Comparison of ENCODE assay signal across 20 cellular contexts in the genomic region with DNA sequence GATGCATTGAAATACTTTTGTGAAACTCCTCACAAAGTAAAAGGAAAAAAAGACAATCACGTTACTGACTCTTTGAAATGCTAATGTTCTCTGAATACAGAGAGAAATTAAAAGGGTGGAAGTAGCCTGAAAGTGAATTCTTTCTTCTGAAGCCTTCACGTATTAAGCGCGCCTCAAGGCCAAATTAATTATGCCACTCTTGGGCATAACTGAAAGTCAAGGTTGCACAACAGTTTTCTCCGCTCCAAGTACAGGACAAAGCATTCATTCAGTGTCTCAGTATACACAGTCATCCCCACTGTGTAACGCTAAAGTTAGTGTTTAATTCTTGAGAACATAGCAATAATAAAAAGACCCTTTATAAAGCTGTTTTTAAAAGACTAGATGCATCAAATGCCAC. TPM values are rescaled to one million over a fixed set of nuclear protein-coding genes. Genes with fewer than 3 reads are reported as not detected.
A peak's percentile ranks its signal among the peaks of the same experiment; 100 is the strongest.
DNase-seq lines count a peak whose midpoint lies in the region; ATAC-seq, FAIRE-seq and TF ChIP-seq lines count a peak whose summit lies in the region.
"Had no signal": no experiment of that assay in that cellular context is flagged by ENCODE, and none has a peak within 500 bp of the region (broad histone marks: within the 10 kb centered on the region; RNA-seq: fewer than 3 reads in every experiment).

No MANE protein-coding gene starts in this region.

- H3K9me3 Mint-ChIP-seq in activated CD4-positive, alpha-beta T cell treated with anti-CD3 and anti-CD28 coated beads, Interleukin-2, amount 10 ng/mL, durations not matched to agents 7 days and 5 days: no peaks in the 10 kb centered on the region

- in situ Hi-C loops in GM12878 (cut with MboI): no loop called here

- SMC1A ChIA-PET in GM12878 (lab: Charles Lee; ENCODE audit: uncharacterized antibody, unreplicated experiment): interaction anchor here (1.0 to 3.1 kb wide), 16 partner anchors 9 to 298 kb away, joined by 3 to 22 read pairs (median 5); a partner anchor contains a TSS

- CTCF ChIA-PET in activated CD4-positive, alpha-beta T cell treated with anti-CD3 and anti-CD28 coated beads, Interleukin-2, amount 10 ng/mL, durations not matched to agents 7 days and 5 days (lab: Charles Lee): no interaction called here
- CTCF ChIA-PET in GM12878 (lab: Yijun Ruan, JAX): interaction anchor here (1.3 kb wide), 1 partner anchor 689 kb away, joined by 3 read pairs; a partner anchor contains a TSS

- intact Hi-C loops in GM12878 (cut with micrococcal nuclease; ENCODE audit: unreplicated experiment): loop anchor here (2.0 to 10.0 kb wide), 2 partner anchors 20 to 304 kb away; no protein-coding TSS in a partner anchor
- intact Hi-C loops in testis (cut with DNase I; ENCODE audit: low total_unique reads): no loop called here

- H3K4me3 ChIP-seq in KMS-11 (IDR thresholded peaks at IDR 0.05; ENCODE audit: insufficient read depth, low read depth, low read length) (no peak overlapping the region), GM12878 (peak overlapping the region; percentile 51), testis (no peak overlapping the region)
- H3K4me3 ChIP-seq in effector memory CD4-positive, alpha-beta T cell (ENCODE audit: insufficient read depth, low read depth, low read length, poor library complexity, severe bottlenecking): no peak overlapping the region
- H3K4me3 ChIP-seq: spleen had no signal

- TF ChIP-seq CTCF in KMS-11 (conservative IDR thresholded peaks at IDR 0.05; ENCODE audit: low read depth, low read length) (no peak), GM12878 (IDR thresholded peaks at IDR 0.05 in 2 of 3, conservative IDR thresholded peaks at IDR 0.05 in 1 of 3; ENCODE audit: control insufficient read depth in 2 of 3, extremely low read depth in 1 of 3, insufficient read depth in 1 of 3, low read depth in 3 of 3, low read length in 3 of 3) (no peak), testis (IDR thresholded peaks at IDR 0.05) (no peak)

- no peaks in the 10 kb centered on the region for H4K20me1 ChIP-seq in KMS-11 (ENCODE audit: insufficient read depth)
- no peaks in the 10 kb centered on the region for H4K20me1 ChIP-seq in GM12878 (ENCODE audit: control insufficient read depth, insufficient read depth)

- FAIRE-seq in GM12878 (lab: Jason Lieb, UNC): no peak
- FAIRE-seq: A204.1, endothelial cell of umbilical vein had no signal

- POLR2A ChIA-PET in activated CD4-positive, alpha-beta T cell treated with anti-CD3 and anti-CD28 coated beads, Interleukin-2, amount 10 ng/mL, durations not matched to agents 7 days and 5 days (lab: Charles Lee): no interaction called here
- POLR2A ChIA-PET in GM12878 (lab: Charles Lee): interaction anchor here (0.7 to 1.6 kb wide), 4 partner anchors 8 to 251 kb away, joined by 3 to 7 read pairs (median 4); a partner anchor contains a TSS

- H2AFZ ChIP-seq in KMS-11 (ENCODE audit: low read depth) (no peak overlapping the region), GM12878 (ENCODE audit: control insufficient read depth, low read depth, low read length) (no peak overlapping the region)

- H3K27me3 ChIP-seq in KMS-11 (ENCODE audit: insufficient read depth, low read depth) (no peaks in the 10 kb centered on the region), GM12878 (replicated peaks in 1 of 2; ENCODE audit: control insufficient read depth in 2 of 2, insufficient read depth in 2 of 2, low read length in 1 of 2) (no peaks in the 10 kb centered on the region), testis (no peaks in the 10 kb centered on the region)
- no peaks in the 10 kb centered on the region for H3K27me3 ChIP-seq in effector memory CD4-positive, alpha-beta T cell (replicated peaks; ENCODE audit: control insufficient read depth, insufficient read depth, low read length, poor library complexity, severe bottlenecking)
- H3K27me3 ChIP-seq: foreskin keratinocyte, spleen had no signal

- H3K36me3 ChIP-seq in KMS-11 (ENCODE audit: insufficient read depth): no peaks in the 10 kb centered on the region
- H3K36me3 ChIP-seq in GM12878 (ENCODE audit: control insufficient read depth in 2 of 2, insufficient read depth in 2 of 2, low read length in 1 of 2): peaks cover 5 to 18% of the 10 kb centered on the region in 2 experiments
- no peaks in the 10 kb centered on the region for H3K36me3 ChIP-seq in testis (ENCODE audit: low read depth, missing control alignments)
- H3K36me3 ChIP-seq in effector memory CD4-positive, alpha-beta T cell (ENCODE audit: control insufficient read depth, insufficient read depth, low read length): peaks cover 62% of the 10 kb centered on the region

- H3K4me1 Mint-ChIP-seq in activated CD4-positive, alpha-beta T cell treated with anti-CD3 and anti-CD28 coated beads, Interleukin-2, amount 10 ng/mL, durations not matched to agents 7 days and 5 days: no peaks in the 10 kb centered on the region
- H3K4me1 Mint-ChIP-seq: activated CD8-positive, alpha-beta memory T cell treated with anti-CD3 and anti-CD28 coated beads, Interleukin-2, amount 10 ng/mL, durations not matched to agents 7 days and 5 days had no signal

- H3K79me2 ChIP-seq in KMS-11 (ENCODE audit: insufficient read depth, low read depth): no peaks in the 10 kb centered on the region
- H3K79me2 ChIP-seq in GM12878 (ENCODE audit: control insufficient read depth, insufficient read depth, low read length): peaks cover 5% of the 10 kb centered on the region

- H3K9me3 ChIP-seq in GM12878 (replicated peaks; ENCODE audit: control insufficient read depth, insufficient read depth, low read length) (no peaks in the 10 kb centered on the region), testis (no peaks in the 10 kb centered on the region)
- no peaks in the 10 kb centered on the region for H3K9me3 ChIP-seq in effector memory CD4-positive, alpha-beta T cell (ENCODE audit: control insufficient read depth, low read length)
- H3K9me3 ChIP-seq: spleen had no signal

- DNase-seq in activated CD4-positive, alpha-beta T cell treated with anti-CD3 and anti-CD28 coated beads, Interleukin-2, amount 10 ng/mL, durations not matched to agents 7 days and 5 days: no peak
- DNase-seq in activated CD4-positive, alpha-beta T cell treated with anti-CD3 and anti-CD28 coated beads, Interleukin-2, amount 50 U/mL, for 1 hour: no peak
- no peak for DNase-seq in GM12878 (ENCODE audit: low read depth, low spot score)
- peak; percentile 24 for DNase-seq in testis
- no peak for DNase-seq in stimulated activated CD4-positive, alpha-beta T cell treated with anti-CD3 and anti-CD28 coated beads, Interleukin-4, amount 100 ng/mL, for 4 hours
- no peak for DNase-seq in effector memory CD4-positive, alpha-beta T cell
- DNase-seq: activated CD4-positive, CD25-positive, alpha-beta regulatory T cell; activated CD8-positive, alpha-beta memory T cell treated with anti-CD3 and anti-CD28 coated beads, Interleukin-2, amount 10 ng/mL, durations not matched to agents 7 days and 5 days; activated effector memory CD4-positive, alpha-beta T cell treated with anti-CD3 and anti-CD28 coated beads, Interleukin-2, amount 50 U/mL, for 16 hours; foreskin keratinocyte; HCEC 1CT; NCI-H774; spleen; stimulated activated naive CD4-positive, alpha-beta T cell; trophoblast cell had no signal

- H3K4me2 ChIP-seq in KMS-11: peak overlapping the region; percentile 61
- H3K4me2 ChIP-seq in GM12878 (ENCODE audit: control insufficient read depth, insufficient read depth): peak overlapping the region; percentile 92

- no peaks in the 10 kb centered on the region for H3K27me3 Mint-ChIP-seq in activated CD4-positive, alpha-beta T cell treated with anti-CD3 and anti-CD28 coated beads, Interleukin-2, amount 10 ng/mL, durations not matched to agents 7 days and 5 days
- H3K27me3 Mint-ChIP-seq: activated CD8-positive, alpha-beta memory T cell treated with anti-CD3 and anti-CD28 coated beads, Interleukin-2, amount 10 ng/mL, durations not matched to agents 7 days and 5 days; progenitor cell of endocrine pancreas had no signal

- H3K27ac ChIP-seq in KMS-11: peak overlapping the region; percentile 42; the same call in 1 of the 2 replicates
- peak overlapping the region; percentile 94 for H3K27ac ChIP-seq in GM12878 (ENCODE audit: control insufficient read depth, insufficient read depth)
- no peak overlapping the region for H3K27ac ChIP-seq in testis
- H3K27ac ChIP-seq in effector memory CD4-positive, alpha-beta T cell (ENCODE audit: insufficient read depth, low read length, poor library complexity, severe bottlenecking): no peak overlapping the region
- H3K27ac ChIP-seq: foreskin keratinocyte, spleen had no signal

- no TSS peak for BruUV-seq in GM12878 (replicated peaks; lab: Mats Ljungman, UMichigan)

- RAD21 ChIA-PET in GM12878 (lab: Charles Lee; ENCODE audit: unreplicated experiment): interaction anchor here (0.6 to 1.9 kb wide), 7 partner anchors 21 to 360 kb away, joined by 3 to 6 read pairs (median 5); a partner anchor contains a TSS

- H3K36me3 Mint-ChIP-seq in activated CD4-positive, alpha-beta T cell treated with anti-CD3 and anti-CD28 coated beads, Interleukin-2, amount 10 ng/mL, durations not matched to agents 7 days and 5 days (ENCODE audit: low read depth): peaks cover 30% of the 10 kb centered on the region

- TF ChIP-seq POLR2A in GM12878 (IDR thresholded peaks at IDR 0.05; ENCODE audit: low read depth, low read length) (no peak), testis (IDR thresholded peaks at IDR 0.05) (no peak)

- H3K4me1 ChIP-seq in KMS-11 (ENCODE audit: low read depth, poor library complexity, severe bottlenecking): peaks cover 38% of the 10 kb centered on the region
- peaks cover 42% of the 10 kb centered on the region for H3K4me1 ChIP-seq in GM12878 (ENCODE audit: control insufficient read depth, insufficient read depth, low read length)
- no peaks in the 10 kb centered on the region for H3K4me1 ChIP-seq in testis
- no peaks in the 10 kb centered on the region for H3K4me1 ChIP-seq in effector memory CD4-positive, alpha-beta T cell (ENCODE audit: control insufficient read depth, insufficient read depth, low read length, poor library complexity, severe bottlenecking)
- H3K4me1 ChIP-seq: foreskin keratinocyte had no signal

- H3K9ac ChIP-seq in KMS-11: no peak overlapping the region; the same call in 1 of the 2 replicates
- H3K9ac ChIP-seq in GM12878 (ENCODE audit: control insufficient read depth, insufficient read depth, low read length): peak overlapping the region; percentile 3; the same call in 1 of the 2 replicates

- WGBS in GM12878 (ENCODE audit: insufficient coverage, insufficient replicate concordance, low lambda C conversion rate, missing lambda C conversion rate): 48% methylated on average over 6 of the region's 6 CpGs
- WGBS in testis, 2 donors: 47 to 64% methylated on average over 6 of the region's 6 CpGs

- no peak for TF ChIP-seq EP300 in GM12878 (IDR thresholded peaks at IDR 0.05; ENCODE audit: borderline replicate concordance in 1 of 2, control insufficient read depth in 1 of 2, low read depth in 2 of 2, low read length in 2 of 2)

- TF ChIP-seq RAD21 in GM12878 (IDR thresholded peaks at IDR 0.05; ENCODE audit: insufficient read depth, low read depth, low read length): no peak

- H3K4me3 Mint-ChIP-seq in activated CD4-positive, alpha-beta T cell treated with anti-CD3 and anti-CD28 coated beads, Interleukin-2, amount 10 ng/mL, durations not matched to agents 7 days and 5 days: no peak overlapping the region
- H3K4me3 Mint-ChIP-seq: activated CD8-positive, alpha-beta memory T cell treated with anti-CD3 and anti-CD28 coated beads, Interleukin-2, amount 10 ng/mL, durations not matched to agents 7 days and 5 days had no signal

- ATAC-seq in GM12878 (peak; percentile 70), GM18873 (IDR thresholded peaks at IDR 0.05; ENCODE audit: low FRiP score, unreplicated experiment) (no peak)
- ATAC-seq: activated CD8-positive, alpha-beta memory T cell treated with anti-CD3 and anti-CD28 coated beads, Interleukin-2, amount 10 ng/mL, durations not matched to agents 7 days and 5 days; foreskin keratinocyte had no signal

- H3K27ac Mint-ChIP-seq in activated CD4-positive, alpha-beta T cell treated with anti-CD3 and anti-CD28 coated beads, Interleukin-2, amount 10 ng/mL, durations not matched to agents 7 days and 5 days: peak overlapping the region; percentile 11
- H3K27ac Mint-ChIP-seq: activated CD8-positive, alpha-beta memory T cell treated with anti-CD3 and anti-CD28 coated beads, Interleukin-2, amount 10 ng/mL, durations not matched to agents 7 days and 5 days; progenitor cell of endocrine pancreas had no signal

RNA-seq across cellular contexts. Expression of a gene that starts 21.5 kb away (rescaled TPM):
- total RNA-seq in activated CD4-positive, alpha-beta T cell treated with anti-CD3 and anti-CD28 coated beads, Interleukin-2, amount 10 ng/mL, durations not matched to agents 7 days and 5 days: 10 to 100 TPM; 41.1 to 51.8 TPM
- total RNA-seq in GM12878 (2013; cell fraction: nucleolus; rRNA removed): 122 and 158 TPM in 2 replicates
- total RNA-seq in GM12878 (2014; rRNA removed) (33.5 and 39.0 TPM in 2 replicates), GM12878 (2014; rRNA removed; fragmentation: Illumina TruSeq; extraction: Trizol) (53.1 and 57.1 TPM in 2 replicates), GM12878 (2021) (39.4 and 41.4 TPM in 2 replicates), testis (10 to 100 TPM; 47.6 to 67.2 TPM)
- 18.8 TPM for polyA plus RNA-seq in GM12878 (2011; ENCODE audit: low read depth)
- polyA plus RNA-seq in GM12878 (2011; rRNA removed) (42.4 and 47.9 TPM in 2 replicates), GM12878 (2014; fragmentation: Illumina TruSeq; extraction: Trizol) (65.7 and 83.0 TPM in 2 replicates), GM12878 (2014; fragmentation: Nextera tagmentation; extraction: Ambion mirVana) (10 to 100 TPM; 15.6 to 25.1 TPM), GM12878 (2014; rRNA removed) (36.8 and 53.0 TPM in 2 replicates), GM12878 (2016; fragmentation: Nextera tagmentation; extraction: Ambion mirVana) (10 to 100 TPM; 76.6 to 77.3 TPM), testis (ENCODE audit: insufficient read depth, low read depth, low replicate concordance) (43.5 TPM)
- polyA plus RNA-seq in GM12878 (2011; cell fraction: cytosol; rRNA removed): 31.2 and 38.5 TPM in 2 replicates
- 22.1 and 25.3 TPM in 2 replicates for polyA plus RNA-seq in GM12878 (2011; cell fraction: nucleus; rRNA removed)
- 23.8 and 27.7 TPM in 2 replicates for polyA plus RNA-seq in GM12878 (2012)
- polyA minus RNA-seq in GM12878 (2011; rRNA and poly(A)+ RNA removed): 33.8 and 45.3 TPM in 2 replicates
- polyA minus RNA-seq in GM12878 (2011; cell fraction: cytosol; rRNA and poly(A)+ RNA removed): 15.8 and 16.2 TPM in 2 replicates
- 25.9 and 42.6 TPM in 2 replicates for polyA minus RNA-seq in GM12878 (2011; cell fraction: nucleus; rRNA and poly(A)+ RNA removed)

RNA-seq across cellular contexts. Expression of a gene that starts 24.1 kb away (rescaled TPM):
- 10 to 100 TPM; 62.0 to 68.3 TPM for total RNA-seq in activated CD4-positive, alpha-beta T cell treated with anti-CD3 and anti-CD28 coated beads, Interleukin-2, amount 10 ng/mL, durations not matched to agents 7 days and 5 days
- 63.2 and 86.8 TPM in 2 replicates for total RNA-seq in GM12878 (2013; cell fraction: nucleolus; rRNA removed)
- total RNA-seq in GM12878 (2014; rRNA removed): 41.4 and 49.0 TPM in 2 replicates
- 52.0 and 53.8 TPM in 2 replicates for total RNA-seq in GM12878 (2014; rRNA removed; fragmentation: Illumina TruSeq; extraction: Trizol)
- 45.4 and 49.6 TPM in 2 replicates for total RNA-seq in GM12878 (2021)
- polyA plus RNA-seq in GM12878 (2011; ENCODE audit: low read depth): 59.0 TPM
- polyA plus RNA-seq in GM12878 (2011; rRNA removed): 51.4 and 56.8 TPM in 2 replicates
- polyA plus RNA-seq in GM12878 (2011; cell fraction: cytosol; rRNA removed): 42.2 and 56.2 TPM in 2 replicates
- polyA plus RNA-seq in GM12878 (2011; cell fraction: nucleus; rRNA removed): 14.8 and 16.6 TPM in 2 replicates
- 46.4 and 54.0 TPM in 2 replicates for polyA plus RNA-seq in GM12878 (2012)
- 62.0 and 76.6 TPM in 2 replicates for polyA plus RNA-seq in GM12878 (2014; fragmentation: Illumina TruSeq; extraction: Trizol)
- 10 to 100 TPM; 35.9 to 38.2 TPM for polyA plus RNA-seq in GM12878 (2014; fragmentation: Nextera tagmentation; extraction: Ambion mirVana)
- 42.3 and 56.5 TPM in 2 replicates for polyA plus RNA-seq in GM12878 (2014; rRNA removed)
- 10 to 100 TPM; 34.6 to 38.8 TPM for polyA plus RNA-seq in GM12878 (2016; fragmentation: Nextera tagmentation; extraction: Ambion mirVana)
- 56.7 and 59.9 TPM in 2 replicates for polyA minus RNA-seq in GM12878 (2011; rRNA and poly(A)+ RNA removed)
- polyA minus RNA-seq in GM12878 (2011; cell fraction: cytosol; rRNA and poly(A)+ RNA removed): 16.6 and 17.6 TPM in 2 replicates
- 19.2 and 29.9 TPM in 2 replicates for polyA minus RNA-seq in GM12878 (2011; cell fraction: nucleus; rRNA and poly(A)+ RNA removed)
- 10 to 100 TPM; 49.2 to 63.4 TPM for total RNA-seq in testis
- polyA plus RNA-seq in testis (ENCODE audit: insufficient read depth, low read depth, low replicate concordance): 41.7 TPM

Comparison
In these comparisons a context has a peak if more than half of its experiments do, and no peak if none do; other contexts are left out.
1. H3K27ac ChIP-seq: peak in KMS-11 (single experiment) and GM12878 (single experiment); none in testis (0 of 2) and effector memory CD4-positive, alpha-beta T cell (single experiment).